21 cellular contexts compared by ENCODE assay signal in the genomic region with DNA sequence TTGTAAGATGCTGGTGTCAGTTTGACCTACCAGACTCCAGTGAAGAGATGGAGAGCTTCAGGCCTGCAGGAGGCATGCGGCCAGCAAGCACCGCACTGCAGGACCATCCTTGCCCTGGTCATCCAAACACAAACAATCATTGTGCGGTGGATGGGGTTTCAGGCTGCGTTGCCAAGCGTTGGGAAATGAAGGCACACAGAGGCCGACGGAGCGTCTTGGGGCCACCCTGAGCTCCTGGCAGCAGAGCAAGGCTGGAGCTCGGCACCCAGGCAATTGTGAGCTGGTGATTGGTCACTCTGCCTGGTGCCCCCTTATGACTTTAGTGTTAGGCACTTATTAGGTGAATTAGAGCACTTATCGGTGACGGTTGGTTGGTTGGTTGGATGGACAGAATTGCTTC.
DNase-seq lines count a peak whose midpoint lies in the region; ATAC-seq, FAIRE-seq and TF ChIP-seq lines count a peak whose summit lies in the region.
"Had no signal": no experiment of that assay in that cellular context is flagged by ENCODE, and none has a peak within 500 bp of the region (broad histone marks: within the 10 kb centered on the region; RNA-seq: fewer than 3 reads in every experiment).

No MANE protein-coding gene starts in this region.

- no peak overlapping the region for H3K14ac ChIP-seq in H1 (ENCODE audit: insufficient read length)

- H3K79me2 ChIP-seq in H1 (ENCODE audit: control insufficient read depth in 1 of 2, insufficient read depth in 2 of 2, low read length in 2 of 2), result no peaks in the 10 kb centered on the region
- peaks cover 20% of the 10 kb centered on the region for H3K79me2 ChIP-seq in neural progenitor cell (ENCODE audit: low read depth)

- no peak overlapping the region for H4K5ac ChIP-seq in H1 (ENCODE audit: insufficient read length, low read depth, low read length)

- H3K4me3 Mint-ChIP-seq in brain, result peak overlapping the region in 3 of 5 experiments; percentile 2 to 18 (median 11)
- H3K4me3 Mint-ChIP-seq in neural progenitor cell, result peak overlapping the region; percentile 0
- H3K4me3 Mint-ChIP-seq: CD4-positive, alpha-beta memory T cell; H9 had no signal

- no peak overlapping the region for H2AK5ac ChIP-seq in H1 (ENCODE audit: low read depth, low read length)

- no peak overlapping the region for H3K4me3 ChIP-seq in H1 (ENCODE audit: extremely low read depth in 1 of 4, insufficient read depth in 2 of 4, low read depth in 3 of 4, low read length in 4 of 4)
- no peak overlapping the region for H3K4me3 ChIP-seq in neural progenitor cell
- H3K4me3 ChIP-seq: A549, GM23248 had no signal

- H3K4me2 ChIP-seq in H1 (ENCODE audit: insufficient read depth in 1 of 2, low read depth in 2 of 2, low read length in 2 of 2), result no peak overlapping the region
- no peak overlapping the region for H3K4me2 ChIP-seq in neural progenitor cell
- H3K4me2 ChIP-seq: A549 had no signal

- no peak overlapping the region for H3K56ac ChIP-seq in H1 (replicated peaks; ENCODE audit: insufficient read length, low read depth, low read length)

- ATAC-seq in GM19452 (IDR thresholded peaks at IDR 0.05; ENCODE audit: unreplicated experiment), result no peak
- ATAC-seq: A549, HCT116 had no signal

- no peak overlapping the region for H3K4ac ChIP-seq in H1 (replicated peaks; ENCODE audit: insufficient read length, low read depth, low read length)

- TF ChIP-seq EP300 in H1 (IDR thresholded peaks at IDR 0.05; ENCODE audit: borderline replicate concordance in 1 of 2, low read depth in 2 of 2, low read length in 2 of 2), result no peak

- H3K36me3 ChIP-seq in H1 (ENCODE audit: control insufficient read depth in 2 of 4, insufficient read depth in 4 of 4, low read length in 3 of 4) (no peaks in the 10 kb centered on the region; a peak in 1 of 8 replicates), neural progenitor cell (no peaks in the 10 kb centered on the region)

- H2BK20ac ChIP-seq in H1 (ENCODE audit: low read length), result no peak overlapping the region

- TF ChIP-seq CTCF in brain (conservative IDR thresholded peaks at IDR 0.05) (no peak), H1 (IDR thresholded peaks at IDR 0.05; ENCODE audit: control extremely low read depth in 1 of 3, insufficient read depth in 1 of 3, low read depth in 1 of 3, low read length in 3 of 3) (no peak), neural progenitor cell (IDR thresholded peaks at IDR 0.05) (no peak)

- H3K9me3 Mint-ChIP-seq in brain (peaks cover 0 to 10% (median 0%) of the 10 kb centered on the region in 5 experiments), neural progenitor cell (peaks cover 9% of the 10 kb centered on the region)
- H3K9me3 Mint-ChIP-seq: CD4-positive, alpha-beta memory T cell had no signal

- WGBS in H1 (ENCODE audit: extremely low coverage in 1 of 2, insufficient coverage in 1 of 2, insufficient read length in 1 of 2, insufficient replicate concordance in 2 of 2, low coverage in 1 of 2, low lambda C conversion rate in 2 of 2, missing lambda C conversion rate in 1 of 2), 2 experiments, result 77% methylated on average over 11 of the region's 11 CpGs; no CpG with 5 or more reads in 1 of the 2 experiments

- CTCF ChIA-PET in H1 (lab: Charles Lee; ENCODE audit: partially characterized antibody), result interaction anchor here (0.5 to 1.3 kb wide), 2 partner anchors 70 to 89 kb away, joined by 3 to 4 read pairs; no protein-coding TSS in a partner anchor

- H3K18ac ChIP-seq in H1 (ENCODE audit: extremely low read depth, low read length), result no peak overlapping the region

- H3K23me2 ChIP-seq in H1 (ENCODE audit: low read depth, low read length), result 0 out of 2 replicates have a peak, but pooled peaks cover 2% of the 10 kb centered on the region

- H3K79me1 ChIP-seq in H1 (ENCODE audit: low read depth, low read length), result no peaks in the 10 kb centered on the region

- POLR2A ChIA-PET in H1 (lab: Charles Lee; ENCODE audit: partially characterized antibody), result interaction anchor here (1.5 kb wide), 1 partner anchor 16 kb away, joined by 3 read pairs; no protein-coding TSS in a partner anchor

- no peak for FAIRE-seq in H1 (lab: Jason Lieb, UNC)
- FAIRE-seq: A549, G401.6, GM12892 had no signal

- H3K36me3 Mint-ChIP-seq in brain (no peaks in the 10 kb centered on the region), neural progenitor cell (peaks cover 15% of the 10 kb centered on the region)
- H3K36me3 Mint-ChIP-seq: CD4-positive, alpha-beta memory T cell had no signal

- no peak overlapping the region for H4K91ac ChIP-seq in H1 (replicated peaks; ENCODE audit: insufficient read length, low read length)

- H2BK120ac ChIP-seq in H1 (replicated peaks; ENCODE audit: low read depth, low read length), result no peak overlapping the region

- H3K27me3 Mint-ChIP-seq in brain (no peaks in the 10 kb centered on the region), neural progenitor cell (ENCODE audit: insufficient read depth, low read depth) (peaks cover 3% of the 10 kb centered on the region)

- H2BK15ac ChIP-seq in H1 (ENCODE audit: low read length), result no peak overlapping the region

- H3K27ac ChIP-seq in H1 (ENCODE audit: low read depth, low read length), result no peak overlapping the region
- H3K27ac ChIP-seq in neural progenitor cell, result no peak overlapping the region
- H3K27ac ChIP-seq: A549, GM23248 had no signal

- DNase-seq in H1 (ENCODE audit: low read depth in 1 of 2, low spot score in 2 of 2) (no peak), neural progenitor cell (ENCODE audit: low spot score) (no peak), NK-92 (lab: John Stamatoyannopoulos, UW; ENCODE audit: unreplicated experiment) (no peak), RKO (ENCODE audit: low spot score) (no peak), putamen (ENCODE audit: low spot score) (no peak)
- DNase-seq: 8988T; ACHN; C1 segment of cervical spinal cord; Calu3; CD4-positive, alpha-beta memory T cell; COR-L47; DMS53; DMS79 treated with DMSO at 0.1 percent for 48 hours; GM23248; H9 had no signal

- peaks cover 0 to 3% (median 3%) of the 10 kb centered on the region in 4 experiments; a peak in 4 of 7 replicates for H3K4me1 ChIP-seq in H1 (replicated peaks in 1 of 4; ENCODE audit: control insufficient read depth in 3 of 4, insufficient read depth in 4 of 4, low read length in 3 of 4)
- peaks cover 48% of the 10 kb centered on the region for H3K4me1 ChIP-seq in neural progenitor cell
- H3K4me1 ChIP-seq: A549 had no signal

- H4K20me1 ChIP-seq in H1 (replicated peaks in 1 of 2; ENCODE audit: control insufficient read depth in 1 of 2, insufficient read depth in 2 of 2, low read length in 2 of 2) (peaks cover 0 to 2% of the 10 kb centered on the region in 2 experiments), neural progenitor cell (ENCODE audit: low read depth) (no peaks in the 10 kb centered on the region)

- H3F3A ChIP-seq in neural progenitor cell (ENCODE audit: low read depth), result peaks cover 40% of the 10 kb centered on the region

- peaks cover 0 to 3% (median 0%) of the 10 kb centered on the region in 4 experiments; a peak in 1 of 7 replicates for H3K27me3 ChIP-seq in H1 (replicated peaks in 1 of 4; ENCODE audit: control insufficient read depth in 3 of 4, extremely low read depth in 1 of 4, insufficient read depth in 3 of 4, low read length in 3 of 4)
- H3K27me3 ChIP-seq in neural progenitor cell, result no peaks in the 10 kb centered on the region

- TF ChIP-seq RAD21 in H1 (IDR thresholded peaks at IDR 0.05 in 1 of 2, conservative IDR thresholded peaks at IDR 0.05 in 1 of 2; ENCODE audit: low read depth in 2 of 2, low read length in 2 of 2), result no peak

- H2AFZ ChIP-seq in H1 (ENCODE audit: low read length), result no peak overlapping the region
- H2AFZ ChIP-seq in neural progenitor cell (replicated peaks), result no peak overlapping the region
- H2AFZ ChIP-seq: GM23248 had no signal

- no peak overlapping the region for H2BK5ac ChIP-seq in H1 (ENCODE audit: low read depth, low read length)

- H3K27ac Mint-ChIP-seq in brain, result peak overlapping the region; percentile 69 to 88 (median 82)
- peak overlapping the region; percentile 83 for H3K27ac Mint-ChIP-seq in neural progenitor cell
- H3K27ac Mint-ChIP-seq: CD4-positive, alpha-beta memory T cell; H9 had no signal

- no peaks in the 10 kb centered on the region for H3K9me3 ChIP-seq in H1 (ENCODE audit: insufficient read depth in 2 of 2, low read depth in 1 of 2, low read length in 1 of 2)
- no peaks in the 10 kb centered on the region for H3K9me3 ChIP-seq in neural progenitor cell (ENCODE audit: low read depth)
- H3K9me3 ChIP-seq: A549 had no signal

- no peak for TF ChIP-seq POLR2A in H1 (IDR thresholded peaks at IDR 0.05; ENCODE audit: control extremely low read depth in 1 of 2, low read depth in 2 of 2, low read length in 2 of 2)

- H3K9ac ChIP-seq in H1 (replicated peaks in 1 of 4; ENCODE audit: extremely low read depth in 1 of 4, low read depth in 3 of 4, low read length in 3 of 4) (no peak overlapping the region), neural progenitor cell (no peak overlapping the region)
- H3K9ac ChIP-seq: GM23248 had no signal

- H3K4me1 Mint-ChIP-seq in brain, result peaks cover 60% of the 10 kb centered on the region
- H3K4me1 Mint-ChIP-seq in neural progenitor cell, result peaks cover 58% of the 10 kb centered on the region
- H3K4me1 Mint-ChIP-seq: CD4-positive, alpha-beta memory T cell had no signal

- H2BK12ac ChIP-seq in H1 (ENCODE audit: low read depth, low read length), result no peak overlapping the region

- H3K23ac ChIP-seq in H1 (ENCODE audit: insufficient read length), result no peak overlapping the region

- H4K8ac ChIP-seq in H1 (ENCODE audit: extremely low read depth, insufficient read depth, low read length), result peak overlapping the region; percentile 12; the same call in 1 of the 2 replicates

TF ChIP-seq in H1, 55 proteins besides CTCF, POLR2A, EP300 and RAD21:
- TF ChIP-seq CEBPB (IDR thresholded peaks at IDR 0.05; ENCODE audit: low read depth, low read length), result no peak
- TF ChIP-seq KDM5A (IDR thresholded peaks at IDR 0.05; ENCODE audit: low read length), result no peak
- TF ChIP-seq GTF2F1 (IDR thresholded peaks at IDR 0.05; ENCODE audit: borderline replicate concordance, low read depth, low read length), result no peak
- no peak for TF ChIP-seq EGR1 (IDR thresholded peaks at IDR 0.05; ENCODE audit: borderline replicate concordance, low read depth, low read length)
- no peak for TF ChIP-seq RNF2 (IDR thresholded peaks at IDR 0.05; ENCODE audit: borderline replicate concordance, low read depth, low read length, missing control alignments, poor library complexity, severe bottlenecking)
- TF ChIP-seq CREB1 (IDR thresholded peaks at IDR 0.05), result no peak
- no peak for TF ChIP-seq HDAC2 (IDR thresholded peaks at IDR 0.05; ENCODE audit: borderline replicate concordance in 1 of 2, low read depth in 2 of 2, low read length in 2 of 2)
